In genomic region chr11:69569306-69570200, GRCh38 we compare ENCODE assay signal across 21 cellular contexts.
DNase-seq lines count a peak whose midpoint lies in the region; ATAC-seq, FAIRE-seq and TF ChIP-seq lines count a peak whose summit lies in the region.
"Had no signal": no experiment of that assay in that cellular context is flagged by ENCODE, and none has a peak within 500 bp of the region (broad histone marks: within the 10 kb centered on the region; RNA-seq: fewer than 3 reads in every experiment).

No MANE protein-coding gene starts in this region.

- H3K18ac ChIP-seq in IMR-90 (ENCODE audit: low read depth, low read length) = no peak overlapping the region
- peak overlapping the region; percentile 50 for H3K18ac ChIP-seq in neuronal stem cell (ENCODE audit: low read length)

- FAIRE-seq in RCC 7860 (lab: Jason Lieb, UNC) = no peak
- FAIRE-seq: A204.1, G401.6, GM12891, GM19239 had no signal

- dilution Hi-C loops in IMR-90 (cut with HindIII; ENCODE audit: low sequenced_read_pairs, unreplicated experiment) = no loop called here

- H4K5ac ChIP-seq in IMR-90 (ENCODE audit: low read depth, low read length) = no peak overlapping the region

- DNase-seq in IMR-90 (no peak), Panc1 (ENCODE audit: low read depth, low spot score) (no peak), left kidney (ENCODE audit: low read depth, low spot score) (peak; percentile 38), neuronal stem cell (ENCODE audit: low spot score) (no peak), RCC 7860 (ENCODE audit: low spot score) (no peak), NCI-H2196 (lab: John Stamatoyannopoulos, UW; ENCODE audit: unreplicated experiment) (no peak), NAMALWA (ENCODE audit: low spot score) (no peak), NCI-H1930 (lab: John Stamatoyannopoulos, UW) (no peak)
- DNase-seq: C1 segment of cervical spinal cord; Calu3; CD4-positive, alpha-beta T cell; DMS153; DMS79 treated with DMSO at 0.1 percent for 48 hours; EL; GOT3; H9 had no signal

- ATAC-seq in IMR-90 (ENCODE audit: low read depth) (no peak), Panc1 (0 out of 2 replicates have a peak, but pooled peaks have one; percentile 18)

- no peaks in the 10 kb centered on the region for H3K36me3 ChIP-seq in IMR-90 (ENCODE audit: control insufficient read depth, insufficient read depth, low read length)
- no peaks in the 10 kb centered on the region for H3K36me3 ChIP-seq in Panc1 (ENCODE audit: control insufficient read depth, insufficient read depth, low read length)
- no peaks in the 10 kb centered on the region for H3K36me3 ChIP-seq in neuronal stem cell (replicated peaks in 1 of 2; ENCODE audit: control insufficient read depth in 2 of 2, insufficient read depth in 2 of 2, low read length in 2 of 2)

- H2AK5ac ChIP-seq in IMR-90 (ENCODE audit: low read depth, low read length) = peak overlapping the region; percentile 43; the same call in 1 of the 2 replicates
- no peak overlapping the region for H2AK5ac ChIP-seq in neuronal stem cell (ENCODE audit: low read depth, low read length)

- in situ Hi-C loops in IMR-90 (cut with MboI; ENCODE audit: low sequenced_read_pairs) = no loop called here
- in situ Hi-C loops in Panc1 (cut with HindIII; ENCODE audit: low pct_unique_long_range_greater_than_20kb, low sequenced_read_pairs) = no loop called here

- H3K27me3 ChIP-seq in IMR-90 (ENCODE audit: control insufficient read depth, insufficient read depth, low read length) (peaks cover 14% of the 10 kb centered on the region), Panc1 (ENCODE audit: control insufficient read depth, insufficient read depth, low read length) (no peaks in the 10 kb centered on the region), neuronal stem cell (ENCODE audit: control insufficient read depth in 3 of 3, insufficient read depth in 3 of 3, low read depth in 1 of 3, low read length in 3 of 3) (peaks cover 0 to 3% (median 0%) of the 10 kb centered on the region in 3 experiments)

- peaks cover 7% of the 10 kb centered on the region for H3K4me1 ChIP-seq in IMR-90 (ENCODE audit: control insufficient read depth, insufficient read depth, low read length)
- no peaks in the 10 kb centered on the region for H3K4me1 ChIP-seq in Panc1 (ENCODE audit: control insufficient read depth, insufficient read depth, low read length)
- H3K4me1 ChIP-seq in neuronal stem cell (ENCODE audit: control insufficient read depth in 2 of 2, insufficient read depth in 1 of 2, low read depth in 1 of 2, low read length in 2 of 2) = peaks cover 0 to 4% of the 10 kb centered on the region in 2 donors

- H3K9me3 ChIP-seq in IMR-90 (ENCODE audit: control insufficient read depth, insufficient read depth, low read length) = no peaks in the 10 kb centered on the region
- H3K9me3 ChIP-seq in Panc1 (ENCODE audit: control insufficient read depth, insufficient read depth, low read depth, low read length) = no peaks in the 10 kb centered on the region
- peaks cover 0 to 2% of the 10 kb centered on the region in 2 donors for H3K9me3 ChIP-seq in neuronal stem cell (replicated peaks in 1 of 2; ENCODE audit: control insufficient read depth in 2 of 2, insufficient read depth in 1 of 2, low read depth in 1 of 2, low read length in 2 of 2)

- H2BK120ac ChIP-seq in IMR-90 (ENCODE audit: low read depth, low read length) = peak overlapping the region; percentile 34
- H2BK120ac ChIP-seq in neuronal stem cell (ENCODE audit: low read depth, low read length) = no peak overlapping the region

- no peak for TF ChIP-seq POLR2A in IMR-90 (IDR thresholded peaks at IDR 0.05; ENCODE audit: low read depth, low read length)

- H2BK20ac ChIP-seq in IMR-90 (ENCODE audit: low read depth, low read length) = no peak overlapping the region

- H2AFZ ChIP-seq in IMR-90 (replicated peaks; ENCODE audit: low read length, poor library complexity) (peak overlapping the region; percentile 51), neuronal stem cell (ENCODE audit: low read length) (no peak overlapping the region)

- H3K79me1 ChIP-seq in IMR-90 (ENCODE audit: low read depth in 1 of 2, low read length in 2 of 2) (no peaks in the 10 kb centered on the region), neuronal stem cell (ENCODE audit: low read depth, low read length) (no peaks in the 10 kb centered on the region)

- no peak overlapping the region for H2AK9ac ChIP-seq in IMR-90 (replicated peaks; ENCODE audit: low read depth, low read length, poor library complexity)

- H2BK15ac ChIP-seq in IMR-90 (ENCODE audit: low read depth, low read length) (no peak overlapping the region; the same call in 2 of the 3 replicates), neuronal stem cell (ENCODE audit: low read length) (no peak overlapping the region)

- CTCF ChIA-PET in IMR-90 (lab: Yijun Ruan, JAX) = no interaction called here
- CTCF ChIA-PET in Panc1 (lab: Charles Lee) = no interaction called here

- no peak overlapping the region for H4K8ac ChIP-seq in IMR-90 (ENCODE audit: low read depth in 2 of 2, low read length in 2 of 2)
- H4K8ac ChIP-seq in neuronal stem cell (ENCODE audit: low read depth, low read length) = no peak overlapping the region

- H3K27ac ChIP-seq in IMR-90 (ENCODE audit: insufficient read depth, low read length) (no peak overlapping the region), Panc1 (ENCODE audit: low read length) (no peak overlapping the region), neuronal stem cell (replicated peaks; ENCODE audit: low read length) (no peak overlapping the region)
- H3K27ac ChIP-seq: HL-60 had no signal

- 91% methylated on average over 10 of the region's 21 CpGs; no CpG with 5 or more reads in 1 of the 2 experiments for WGBS in IMR-90 (ENCODE audit: extremely low coverage in 2 of 2, insufficient read length in 1 of 2), 2 experiments
- WGBS in neuronal stem cell (ENCODE audit: extremely low coverage in 2 of 2, insufficient read length in 2 of 2, insufficient replicate concordance in 1 of 2), 2 donors = no CpG with 5 or more reads among the region's 21 CpGs

- H3K9me1 ChIP-seq in IMR-90 (ENCODE audit: insufficient read depth, low read length) = peaks cover 11% of the 10 kb centered on the region

- H2BK12ac ChIP-seq in neuronal stem cell (ENCODE audit: low read length) = no peak overlapping the region

- no peak for TF ChIP-seq RAD21 in IMR-90 (IDR thresholded peaks at IDR 0.05; ENCODE audit: low read length)

- POLR2A ChIA-PET in IMR-90 (lab: Charles Lee; ENCODE audit: unreplicated experiment) (no interaction called here), Panc1 (lab: Charles Lee) (no interaction called here)

- TF ChIP-seq CTCF in IMR-90 (conservative IDR thresholded peaks at IDR 0.05; ENCODE audit: low read depth, low read length) = no peak
- TF ChIP-seq CTCF in Panc1 (IDR thresholded peaks at IDR 0.05) = no peak

- intact Hi-C loops in IMR-90 (cut with micrococcal nuclease) = no loop called here
- intact Hi-C loops in Panc1 (cut with micrococcal nuclease; ENCODE audit: unreplicated experiment) = no loop called here

- no peaks in the 10 kb centered on the region for H4K20me1 ChIP-seq in IMR-90 (ENCODE audit: insufficient read depth, low read length)

- no peak overlapping the region for H3K9ac ChIP-seq in IMR-90 (ENCODE audit: low read depth, low read length)
- H3K9ac ChIP-seq in neuronal stem cell (ENCODE audit: low read depth, low read length, poor library complexity) = no peak overlapping the region

- no peak overlapping the region for H3K4me3 ChIP-seq in IMR-90 (ENCODE audit: insufficient read depth, low read depth, low read length)
- no peak overlapping the region for H3K4me3 ChIP-seq in Panc1 (ENCODE audit: low read depth in 2 of 2, low read length in 2 of 2)
- no peak overlapping the region for H3K4me3 ChIP-seq in neuronal stem cell (ENCODE audit: low read length in 2 of 2)

- BruUV-seq in IMR-90 (replicated peaks; lab: Mats Ljungman, UMichigan) (no TSS peak), Panc1 (replicated peaks; lab: Mats Ljungman, UMichigan) (no TSS peak)

- H3K23ac ChIP-seq in IMR-90 (ENCODE audit: low read depth, low read length) (no peak overlapping the region), neuronal stem cell (ENCODE audit: low read depth, low read length, poor library complexity) (no peak overlapping the region)

- H3K56ac ChIP-seq in IMR-90 (ENCODE audit: extremely low read depth, insufficient read depth, low read length) = no peak overlapping the region

- H3K4ac ChIP-seq in IMR-90 (ENCODE audit: low read depth, low read length) (peak overlapping the region; percentile 32), neuronal stem cell (ENCODE audit: low read length) (no peak overlapping the region)

- H2BK5ac ChIP-seq in IMR-90 (ENCODE audit: low read depth, low read length, poor library complexity, severe bottlenecking) = no peak overlapping the region
- H2BK5ac ChIP-seq in neuronal stem cell (ENCODE audit: low read length) = no peak overlapping the region

- H3K4me2 ChIP-seq in IMR-90 (ENCODE audit: low read depth, low read length) (no peak overlapping the region), neuronal stem cell (ENCODE audit: insufficient read depth, low read length, poor library complexity, severe bottlenecking) (no peak overlapping the region)

- H4K91ac ChIP-seq in IMR-90 (ENCODE audit: insufficient read depth, low read depth, low read length) (no peak overlapping the region), neuronal stem cell (ENCODE audit: low read depth, low read length, poor library complexity) (no peak overlapping the region)

- no peak overlapping the region for H3K14ac ChIP-seq in IMR-90 (replicated peaks; ENCODE audit: low read depth, low read length)
- H3K14ac ChIP-seq in neuronal stem cell (ENCODE audit: low read length) = no peak overlapping the region

TF ChIP-seq in IMR-90, 13 proteins besides CTCF, POLR2A, EP300 and RAD21 (continues in another document):
- TF ChIP-seq MAZ (IDR thresholded peaks at IDR 0.05; ENCODE audit: borderline replicate concordance, low read depth, low read length) = no peak
- no peak for TF ChIP-seq ELK1 (IDR thresholded peaks at IDR 0.05; ENCODE audit: borderline replicate concordance, low read depth, low read length)
- TF ChIP-seq CHD1 (IDR thresholded peaks at IDR 0.05; ENCODE audit: low read depth, low read length) = no peak
- TF ChIP-seq FOS (IDR thresholded peaks at IDR 0.05; ENCODE audit: low read depth, low read length) = no peak
- no peak for TF ChIP-seq NFE2L2 (IDR thresholded peaks at IDR 0.05; ENCODE audit: low read depth, low read length)
